ENCODE assay signal across 8 cellular contexts in genomic region chr15:67967871-67968423, GRCh38.
A peak's percentile ranks its signal among the peaks of the same experiment; 100 is the strongest.
DNase-seq lines count a peak whose midpoint lies in the region; ATAC-seq, FAIRE-seq and TF ChIP-seq lines count a peak whose summit lies in the region.

No MANE protein-coding gene starts in this region.

- H3K36me3 Mint-ChIP-seq in activated naive CD8-positive, alpha-beta T cell: no peaks in the 10 kb centered on the region

- DNase-seq in 8988T (peak; percentile 32), NCI-H1694 (lab: John Stamatoyannopoulos, UW) (peak; percentile 82), heart left ventricle (peak; percentile 76 to 89 (median 84)), pancreas (peak; percentile 57 to 80 (median 69))

- H3K4me1 ChIP-seq in heart left ventricle: peaks cover 0 to 15% (median 5%) of the 10 kb centered on the region in 12 donors
- H3K4me1 ChIP-seq in pancreas: no peaks in the 10 kb centered on the region

- TF ChIP-seq CTCF in heart left ventricle (IDR thresholded peaks at IDR 0.05) (no peak), pancreas (IDR thresholded peaks at IDR 0.05) (no peak)

- no peak for FAIRE-seq in pancreas (lab: Jason Lieb, UNC)

- WGBS in heart left ventricle, 4 donors: 0 to 8% (median 6%) methylated on average over 26 to 30 of the region's 30 CpGs
- 7 to 10% methylated on average over 30 of the region's 30 CpGs for WGBS in pancreas, 2 donors

- peak; percentile 82 to 98 (median 95) for ATAC-seq in heart left ventricle
- ATAC-seq in pancreas: peak; percentile 87 to 97 (median 97)
- no peak for ATAC-seq in GM19324 (IDR thresholded peaks at IDR 0.05; ENCODE audit: low FRiP score, unreplicated experiment)
- no peak for ATAC-seq in GM18498 (IDR thresholded peaks at IDR 0.05; ENCODE audit: unreplicated experiment)

- no peaks in the 10 kb centered on the region for H3K9me3 Mint-ChIP-seq in activated naive CD8-positive, alpha-beta T cell (ENCODE audit: low read depth)

- H3K4me1 Mint-ChIP-seq in activated naive CD8-positive, alpha-beta T cell (ENCODE audit: low read depth): peaks cover 7% of the 10 kb centered on the region

- peak overlapping the region; percentile 33 for H3K4me3 Mint-ChIP-seq in activated naive CD8-positive, alpha-beta T cell

- no peaks in the 10 kb centered on the region for H3K27me3 ChIP-seq in heart left ventricle
- no peaks in the 10 kb centered on the region for H3K27me3 ChIP-seq in pancreas

- H3K27me3 Mint-ChIP-seq in activated naive CD8-positive, alpha-beta T cell: peaks cover 29% of the 10 kb centered on the region

- TF ChIP-seq POLR2A in heart left ventricle (IDR thresholded peaks at IDR 0.05): no peak

- H3K9me3 ChIP-seq in heart left ventricle (no peaks in the 10 kb centered on the region), pancreas (no peaks in the 10 kb centered on the region)

- H3K27ac Mint-ChIP-seq in activated naive CD8-positive, alpha-beta T cell: no peak overlapping the region

- intact Hi-C loops in heart left ventricle (cut with DNase I) (no loop called here), pancreas (cut with DNase I) (no loop called here)

- H3K27ac ChIP-seq in heart left ventricle (peak overlapping the region in 3 of 12 donors; percentile 19 to 61 (median 47)), pancreas (no peak overlapping the region)

- H3K4me3 ChIP-seq in GM08714 (ENCODE audit: low read length) (peak overlapping the region; percentile 22; the same call in 1 of the 2 replicates), heart left ventricle (peak overlapping the region in 10 of 12 donors; percentile 34 to 56 (median 47)), pancreas (peak overlapping the region in 2 of 4 donors; percentile 27 to 34)

- no peaks in the 10 kb centered on the region for H3K36me3 ChIP-seq in heart left ventricle
- no peaks in the 10 kb centered on the region for H3K36me3 ChIP-seq in pancreas

Comparison
In these comparisons a context has a peak if more than half of its experiments do, and no peak if none do; other contexts are left out.
1. DNase-seq: peak in every context shown above with its lines; median percentile 84 in heart left ventricle; 82 in NCI-H1694; 69 in pancreas; 32 in 8988T.
2. ATAC-seq: peak in heart left ventricle (4 of 4) and pancreas (4 of 4); none in GM19324 (single experiment) and GM18498 (single experiment).